ENCODE assay signal across 14 cellular contexts in the genomic region with DNA sequence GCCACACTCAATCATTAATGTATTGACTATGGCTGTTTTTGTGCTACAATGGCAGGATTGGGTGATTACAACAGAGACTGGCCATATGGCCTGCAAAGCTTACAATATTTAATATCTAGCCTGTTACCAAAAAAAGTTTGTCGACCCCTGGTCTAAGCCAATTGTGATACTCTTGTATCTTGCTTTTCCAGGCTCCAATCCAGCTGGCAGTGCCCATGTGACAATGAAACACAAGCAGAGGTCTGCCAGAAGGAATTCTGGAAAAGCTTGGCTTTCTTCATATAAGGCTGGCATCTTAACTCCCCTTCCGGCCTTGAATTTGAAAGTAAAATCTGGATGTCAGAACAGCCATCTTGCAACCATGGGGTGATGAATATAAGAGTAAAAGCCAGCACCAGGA.
DNase-seq lines count a peak whose midpoint lies in the region; ATAC-seq and TF ChIP-seq lines count a peak whose summit lies in the region.
"Had no signal": no experiment of that assay in that cellular context is flagged by ENCODE, and none has a peak within 500 bp of the region (broad histone marks: within the 10 kb centered on the region; RNA-seq: fewer than 3 reads in every experiment).

No MANE protein-coding gene starts in this region.

- POLR2A ChIA-PET in WTC11 (lab: Charles Lee): no interaction called here

- peak; percentile 10 for DNase-seq in DMS 273 (lab: John Stamatoyannopoulos, UW; ENCODE audit: unreplicated experiment)
- no peak for DNase-seq in DMS 273 treated with DMSO at 0.1 percent for 48 hours (lab: John Stamatoyannopoulos, UW)
- peak; percentile 82 to 96 for DNase-seq in NCI-H446 (lab: John Stamatoyannopoulos, UW)
- DNase-seq in WTC11 (ENCODE audit: low spot score): no peak
- DNase-seq in hippocampal formation (lab: John Stamatoyannopoulos, UW): no peak
- DNase-seq: Caco-2; CD8-positive, alpha-beta memory T cell; HCEC 1CT; HFFc6 had no signal

- H3K4me2 ChIP-seq in parathyroid adenoma (ENCODE audit: low read length): no peak overlapping the region

- H3K36me3 Mint-ChIP-seq in brain (peaks cover 6% of the 10 kb centered on the region), WTC11 (peaks cover 17% of the 10 kb centered on the region)
- H3K36me3 Mint-ChIP-seq: CD14-positive monocyte; CD8-positive, alpha-beta memory T cell had no signal

- no peaks in the 10 kb centered on the region for H3K9me3 ChIP-seq in parathyroid adenoma (ENCODE audit: control insufficient read depth, low read length)
- H3K9me3 ChIP-seq: Caco-2 had no signal

- no peak for TF ChIP-seq CTCF in brain (conservative IDR thresholded peaks at IDR 0.05)
- TF ChIP-seq CTCF in parathyroid adenoma (IDR thresholded peaks at IDR 0.05): no peak
- no peak for TF ChIP-seq CTCF in WTC11 (IDR thresholded peaks at IDR 0.05)

- CTCF ChIA-PET in WTC11 (lab: Charles Lee): no interaction called here

- H3K27me3 Mint-ChIP-seq in brain: no peaks in the 10 kb centered on the region
- H3K27me3 Mint-ChIP-seq in WTC11 (ENCODE audit: low read depth): no peaks in the 10 kb centered on the region; the same call in 1 of the 2 replicates

- peak overlapping the region; percentile 48 for H2AFZ ChIP-seq in parathyroid adenoma

- H3K79me2 ChIP-seq in parathyroid adenoma: no peaks in the 10 kb centered on the region

- H3K4me3 ChIP-seq in parathyroid adenoma (ENCODE audit: low read depth, low read length): no peak overlapping the region

- H3K9ac ChIP-seq in parathyroid adenoma: no peak overlapping the region

- no peaks in the 10 kb centered on the region for H3K36me3 ChIP-seq in parathyroid adenoma (ENCODE audit: control insufficient read depth, insufficient read depth, low read length)

- H3K27ac Mint-ChIP-seq in brain: peak overlapping the region in 3 of 5 experiments; percentile 42 to 58 (median 52)
- no peak overlapping the region for H3K27ac Mint-ChIP-seq in WTC11
- H3K27ac Mint-ChIP-seq: CD14-positive monocyte; CD8-positive, alpha-beta memory T cell; HFFc6 had no signal

- peak overlapping the region in 1 of 5 experiments; percentile 26 for H3K4me3 Mint-ChIP-seq in brain
- H3K4me3 Mint-ChIP-seq in WTC11: no peak overlapping the region
- H3K4me3 Mint-ChIP-seq: CD14-positive monocyte; CD8-positive, alpha-beta memory T cell; HFFc6 had no signal

- H3K4me1 ChIP-seq in parathyroid adenoma: peaks cover 3% of the 10 kb centered on the region
- H3K4me1 ChIP-seq: Caco-2 had no signal

- H3K9me3 Mint-ChIP-seq in brain (peaks cover 2 to 15% (median 8%) of the 10 kb centered on the region in 5 experiments), WTC11 (peaks cover 19% of the 10 kb centered on the region)

- H3K4me1 Mint-ChIP-seq in brain: peaks cover 23% of the 10 kb centered on the region
- H3K4me1 Mint-ChIP-seq in WTC11: no peaks in the 10 kb centered on the region
- H3K4me1 Mint-ChIP-seq: CD14-positive monocyte; CD8-positive, alpha-beta memory T cell had no signal

- H3K27me3 ChIP-seq in parathyroid adenoma (ENCODE audit: control insufficient read depth, insufficient read depth, low read length): no peaks in the 10 kb centered on the region

- ATAC-seq in WTC11: no peak
- ATAC-seq: HepG2 had no signal

- no peak overlapping the region for H3K27ac ChIP-seq in parathyroid adenoma
- H3K27ac ChIP-seq: 22Rv1 had no signal

TF ChIP-seq in WTC11, 78 proteins besides CTCF, POLR2A, EP300 and RAD21 (continues in another document):
- TF ChIP-seq OVOL2 (CRISPR knock-in tag; IDR thresholded peaks at IDR 0.05; ENCODE audit: borderline replicate concordance) (no peak), FOXK1 (CRISPR knock-in tag; IDR thresholded peaks at IDR 0.05) (no peak), PRDM15 (CRISPR knock-in tag; IDR thresholded peaks at IDR 0.05) (no peak), NFYB (CRISPR knock-in tag; conservative IDR thresholded peaks at IDR 0.05; ENCODE audit: low read depth) (no peak), ZNF281 (CRISPR knock-in tag; IDR thresholded peaks at IDR 0.05) (no peak), RELA (CRISPR knock-in tag; IDR thresholded peaks at IDR 0.05; ENCODE audit: borderline replicate concordance) (no peak), SMAD4 (CRISPR knock-in tag; IDR thresholded peaks at IDR 0.05) (no peak), E2F1 (CRISPR knock-in tag; IDR thresholded peaks at IDR 0.05) (no peak), CREB1 (CRISPR knock-in tag; IDR thresholded peaks at IDR 0.05) (no peak)
- TF ChIP-seq, protein P1, sequence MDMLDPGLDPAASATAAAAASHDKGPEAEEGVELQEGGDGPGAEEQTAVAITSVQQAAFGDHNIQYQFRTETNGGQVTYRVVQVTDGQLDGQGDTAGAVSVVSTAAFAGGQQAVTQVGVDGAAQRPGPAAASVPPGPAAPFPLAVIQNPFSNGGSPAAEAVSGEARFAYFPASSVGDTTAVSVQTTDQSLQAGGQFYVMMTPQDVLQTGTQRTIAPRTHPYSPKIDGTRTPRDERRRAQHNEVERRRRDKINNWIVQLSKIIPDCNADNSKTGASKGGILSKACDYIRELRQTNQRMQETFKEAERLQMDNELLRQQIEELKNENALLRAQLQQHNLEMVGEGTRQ (CRISPR knock-in tag; IDR thresholded peaks at IDR 0.05): no peak
- TF ChIP-seq, protein P2, sequence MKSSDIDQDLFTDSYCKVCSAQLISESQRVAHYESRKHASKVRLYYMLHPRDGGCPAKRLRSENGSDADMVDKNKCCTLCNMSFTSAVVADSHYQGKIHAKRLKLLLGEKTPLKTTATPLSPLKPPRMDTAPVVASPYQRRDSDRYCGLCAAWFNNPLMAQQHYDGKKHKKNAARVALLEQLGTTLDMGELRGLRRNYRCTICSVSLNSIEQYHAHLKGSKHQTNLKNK (CRISPR knock-in tag; IDR thresholded peaks at IDR 0.05): no peak
- TF ChIP-seq, protein P3, sequence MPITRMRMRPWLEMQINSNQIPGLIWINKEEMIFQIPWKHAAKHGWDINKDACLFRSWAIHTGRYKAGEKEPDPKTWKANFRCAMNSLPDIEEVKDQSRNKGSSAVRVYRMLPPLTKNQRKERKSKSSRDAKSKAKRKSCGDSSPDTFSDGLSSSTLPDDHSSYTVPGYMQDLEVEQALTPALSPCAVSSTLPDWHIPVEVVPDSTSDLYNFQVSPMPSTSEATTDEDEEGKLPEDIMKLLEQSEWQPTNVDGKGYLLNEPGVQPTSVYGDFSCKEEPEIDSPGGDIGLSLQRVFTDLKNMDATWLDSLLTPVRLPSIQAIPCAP (CRISPR knock-in tag; IDR thresholded peaks at IDR 0.05): no peak

Comparison
In these comparisons a context has a peak if more than half of its experiments do, and no peak if none do; other contexts are left out.
1. DNase-seq: peak in DMS 273 (single experiment) and NCI-H446 (2 of 2); none in DMS 273 treated with DMSO at 0.1 percent for 48 hours (single experiment), WTC11 (single experiment) and hippocampal formation (0 of 2).